In genomic region chr16:31874354-31875111, GRCh38 we compare ENCODE assay signal across 8 cellular contexts. TPM values are rescaled to one million over a fixed set of nuclear protein-coding genes. Genes with fewer than 3 reads are reported as not detected.
DNase-seq lines count a peak whose midpoint lies in the region; ATAC-seq and TF ChIP-seq lines count a peak whose summit lies in the region.

No MANE protein-coding gene starts in this region.

- H3K27ac ChIP-seq in hepatocyte = peak overlapping the region; percentile 98
- peak overlapping the region; percentile 86 for H3K27ac ChIP-seq in skeletal muscle tissue (ENCODE audit: low read depth, low read length)

- H3K79me2 ChIP-seq in hepatocyte = peaks cover 52% of the 10 kb centered on the region

- DNase-seq in ACHN = peak; percentile 59
- DNase-seq in GM10248 (ENCODE audit: extremely low spot score) = peak; percentile 52
- DNase-seq in NCI-H748 treated with DMSO at 0.1 percent for 48 hours (lab: John Stamatoyannopoulos, UW) = peak; percentile 12
- peak; percentile 62 for DNase-seq in adipocyte (ENCODE audit: low read depth)
- DNase-seq in hepatocyte (ENCODE audit: low spot score) = peak; percentile 65

- H2AFZ ChIP-seq in hepatocyte = peak overlapping the region; percentile 70

- H3K9me2 ChIP-seq in hepatocyte (replicated peaks; ENCODE audit: insufficient read depth) = no peaks in the 10 kb centered on the region

- H3K9ac ChIP-seq in adipocyte (ENCODE audit: low read length) (peak overlapping the region; percentile 87), skeletal muscle tissue (ENCODE audit: low read depth in 1 of 3, low read length in 3 of 3) (peak overlapping the region; percentile 94 to 95 (median 95))

- WGBS in hepatocyte (ENCODE audit: low lambda C conversion rate, missing lambda C conversion rate) = 10% methylated on average over 14 of the region's 14 CpGs

- POLR2A ChIA-PET in GM10248 (lab: Yijun Ruan, JAX) = interaction anchor here (0.6 to 2.0 kb wide), 4 partner anchors 161 to 958 kb away, joined by 4 to 10 read pairs (median 8); partner anchors contain the start of gene FUS

- H4K20me1 ChIP-seq in hepatocyte (ENCODE audit: insufficient read depth, poor library complexity, severe bottlenecking) = peaks cover 3% of the 10 kb centered on the region

- TF ChIP-seq CTCF in GM10248 (IDR thresholded peaks at IDR 0.05; ENCODE audit: control extremely low read depth, extremely low read depth, low read depth, missing control alignments) (no peak), hepatocyte (IDR thresholded peaks at IDR 0.05; ENCODE audit: poor library complexity) (no peak)

- CTCF ChIA-PET in GM10248 (lab: Yijun Ruan, JAX) = interaction anchor here (1.3 to 1.8 kb wide), 2 partner anchors 415 to 890 kb away, joined by 4 to 6 read pairs; partner anchors contain the start of genes ARMC5 and HSD3B7

- H3K36me3 ChIP-seq in adipocyte (ENCODE audit: control insufficient read depth, insufficient read depth, low read length, severe bottlenecking) = peaks cover 6% of the 10 kb centered on the region
- H3K36me3 ChIP-seq in hepatocyte (replicated peaks; ENCODE audit: insufficient read depth, low read depth) = no peaks in the 10 kb centered on the region
- peaks cover 0 to 3% (median 0%) of the 10 kb centered on the region in 3 donors for H3K36me3 ChIP-seq in skeletal muscle tissue (ENCODE audit: control insufficient read depth in 3 of 3, insufficient read depth in 3 of 3, low read length in 3 of 3)

- H3K27me3 ChIP-seq in adipocyte (replicated peaks; ENCODE audit: control insufficient read depth, insufficient read depth, low read length) = no peaks in the 10 kb centered on the region
- no peaks in the 10 kb centered on the region for H3K27me3 ChIP-seq in hepatocyte
- H3K27me3 ChIP-seq in skeletal muscle tissue (ENCODE audit: control insufficient read depth in 3 of 3, insufficient read depth in 3 of 3, low read length in 3 of 3) = no peaks in the 10 kb centered on the region

- H3K9me3 ChIP-seq in adipocyte (ENCODE audit: control insufficient read depth, low read length) (no peaks in the 10 kb centered on the region), hepatocyte (ENCODE audit: low read depth) (no peaks in the 10 kb centered on the region), skeletal muscle tissue (ENCODE audit: control insufficient read depth in 3 of 3, low read length in 3 of 3) (no peaks in the 10 kb centered on the region)

- ATAC-seq in HG02870 (IDR thresholded peaks at IDR 0.05; ENCODE audit: unreplicated experiment) (peak; percentile 33), GM21515 (IDR thresholded peaks at IDR 0.05; ENCODE audit: unreplicated experiment) (no peak)

- H3K4me2 ChIP-seq in hepatocyte = peak overlapping the region; percentile 85

- H3K4me1 ChIP-seq in adipocyte (ENCODE audit: control insufficient read depth, insufficient read depth, low read length) (peaks cover 36% of the 10 kb centered on the region), hepatocyte (ENCODE audit: insufficient read depth) (peaks cover 31% of the 10 kb centered on the region), skeletal muscle tissue (ENCODE audit: control insufficient read depth in 3 of 3, insufficient read depth in 3 of 3, low read length in 3 of 3) (peaks cover 15 to 27% (median 17%) of the 10 kb centered on the region in 3 donors)

- H3K4me3 ChIP-seq in adipocyte (ENCODE audit: low read length) = peak overlapping the region; percentile 89
- H3K4me3 ChIP-seq in hepatocyte = peak overlapping the region; percentile 93
- H3K4me3 ChIP-seq in skeletal muscle tissue (ENCODE audit: low read length in 3 of 3) = peak overlapping the region; percentile 89 to 96 (median 95)

- in situ Hi-C loops in ACHN (cut with HindIII; ENCODE audit: low pct_ligation_motif_present, low pct_unique_long_range_greater_than_20kb, low sequenced_read_pairs) = no loop called here

RNA-seq across cellular contexts. Expression of gene ZNF267, which starts 0.9 kb away (rescaled TPM):
- total RNA-seq in hepatocyte (14.6 and 18.2 TPM in 2 replicates), skeletal muscle tissue (4.2 TPM)
- polyA plus RNA-seq in hepatocyte = 5.5 and 6.4 TPM in 2 replicates

Comparison
In these comparisons a context has a peak if more than half of its experiments do, and no peak if none do; other contexts are left out.
1. DNase-seq: peak in every context shown above with its lines; median percentile 65 in hepatocyte; 62 in adipocyte; 59 in ACHN; 52 in GM10248; 12 in NCI-H748 treated with DMSO at 0.1 percent for 48 hours.